In the genomic region with DNA sequence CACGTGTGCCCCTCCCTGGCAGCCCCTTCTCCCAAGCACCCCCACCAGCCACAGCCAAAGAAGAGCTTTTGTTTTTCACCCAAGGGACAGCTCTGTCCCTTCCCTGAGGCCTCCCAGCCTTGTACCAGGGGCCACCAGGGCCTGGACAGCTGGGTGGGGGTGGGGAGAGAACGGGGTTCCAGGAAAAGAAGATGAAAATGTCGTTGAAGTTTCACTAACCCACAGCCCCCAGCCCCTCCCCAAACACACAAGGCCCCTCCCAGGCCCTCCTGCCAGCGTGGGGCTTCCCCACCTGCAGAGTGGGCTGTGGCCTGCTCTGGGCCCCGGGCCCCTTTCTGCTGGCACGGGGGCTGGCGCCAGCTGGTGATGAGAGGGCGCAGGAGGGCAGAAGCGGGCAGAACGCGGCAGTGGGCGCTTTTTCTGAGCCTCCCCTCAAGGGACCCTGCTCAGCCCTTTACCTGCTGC, we compare ENCODE assay signal across 15 cellular contexts. TPM values are rescaled to one million over a fixed set of nuclear protein-coding genes. Genes with fewer than 3 reads are reported as not detected.
DNase-seq lines count a peak whose midpoint lies in the region; ATAC-seq, FAIRE-seq and TF ChIP-seq lines count a peak whose summit lies in the region.
"Had no signal": no experiment of that assay in that cellular context is flagged by ENCODE, and none has a peak within 500 bp of the region (broad histone marks: within the 10 kb centered on the region; RNA-seq: fewer than 3 reads in every experiment).

No MANE protein-coding gene starts in this region.

- H4K5ac ChIP-seq in H9 (ENCODE audit: insufficient read length, low read depth, low read length), result no peak overlapping the region
- no peak overlapping the region for H4K5ac ChIP-seq in H1 (ENCODE audit: insufficient read length, low read depth, low read length)

- no peak overlapping the region for H3T11ph ChIP-seq in H9 (ENCODE audit: low read length)

- no peak for TF ChIP-seq CTCF in CD4-positive, alpha-beta T cell (IDR thresholded peaks at IDR 0.05)
- TF ChIP-seq CTCF in H9 (conservative IDR thresholded peaks at IDR 0.05) (no peak), H1 (IDR thresholded peaks at IDR 0.05; ENCODE audit: control extremely low read depth in 1 of 3, insufficient read depth in 1 of 3, low read depth in 1 of 3, low read length in 3 of 3) (no peak), nephron (IDR thresholded peaks at IDR 0.05; ENCODE audit: unreplicated experiment in 3 of 3) (no peak), uterus (IDR thresholded peaks at IDR 0.05) (no peak)

- no peaks in the 10 kb centered on the region for H3K9me3 ChIP-seq in CD4-positive, alpha-beta T cell (ENCODE audit: control insufficient read depth, low read length)
- H3K9me3 ChIP-seq in H9 (ENCODE audit: control insufficient read depth, low read depth, low read length) (no peaks in the 10 kb centered on the region), H1 (ENCODE audit: insufficient read depth in 2 of 2, low read depth in 1 of 2, low read length in 1 of 2) (peaks cover 0 to 3% of the 10 kb centered on the region in 2 experiments; a peak in 1 of 4 replicates), uterus (no peaks in the 10 kb centered on the region)

- H3K4me1 ChIP-seq in H9 (ENCODE audit: insufficient read depth, low read length), result peaks cover 7% of the 10 kb centered on the region; the same call in 1 of the 2 replicates
- H3K4me1 ChIP-seq in H1 (replicated peaks in 1 of 4; ENCODE audit: control insufficient read depth in 3 of 4, insufficient read depth in 4 of 4, low read length in 3 of 4), result peaks cover 0 to 35% (median 25%) of the 10 kb centered on the region in 4 experiments; a peak in 6 of 7 replicates
- H3K4me1 ChIP-seq in uterus, result peaks cover 9 to 13% of the 10 kb centered on the region in 2 donors

- H3K27me3 ChIP-seq in CD4-positive, alpha-beta T cell (ENCODE audit: control insufficient read depth, insufficient read depth, low read length), result peaks cover 32% of the 10 kb centered on the region
- H3K27me3 ChIP-seq in H9 (ENCODE audit: insufficient read depth, low read length) (no peaks in the 10 kb centered on the region), H1 (replicated peaks in 1 of 4; ENCODE audit: control insufficient read depth in 3 of 4, extremely low read depth in 1 of 4, insufficient read depth in 3 of 4, low read length in 3 of 4) (no peaks in the 10 kb centered on the region), uterus (no peaks in the 10 kb centered on the region)

- H3K18ac ChIP-seq in H9 (ENCODE audit: insufficient read length, low read depth, low read length), result no peak overlapping the region
- peak overlapping the region; percentile 83 for H3K18ac ChIP-seq in H1 (ENCODE audit: extremely low read depth, low read length)

- TF ChIP-seq RAD21 in H1 (IDR thresholded peaks at IDR 0.05 in 1 of 2, conservative IDR thresholded peaks at IDR 0.05 in 1 of 2; ENCODE audit: low read depth in 2 of 2, low read length in 2 of 2), result no peak

- peak; percentile 24 for ATAC-seq in CD4-positive, alpha-beta T cell (ENCODE audit: poor library complexity)
- ATAC-seq in GM21529 (IDR thresholded peaks at IDR 0.05; ENCODE audit: unreplicated experiment), result no peak
- ATAC-seq: left cardiac atrium had no signal

- H4K91ac ChIP-seq in H9 (ENCODE audit: insufficient read length, low read depth, low read length) (no peak overlapping the region), H1 (replicated peaks; ENCODE audit: insufficient read length, low read length) (peak overlapping the region; percentile 97)

- no peaks in the 10 kb centered on the region for H3K4me1 Mint-ChIP-seq in CD4-positive, alpha-beta T cell (ENCODE audit: low read depth)
- H3K4me1 Mint-ChIP-seq in H9, result peaks cover 32 to 51% of the 10 kb centered on the region in 2 experiments
- H3K4me1 Mint-ChIP-seq in nephron, result peaks cover 22% of the 10 kb centered on the region
- H3K4me1 Mint-ChIP-seq: CD14-positive monocyte had no signal

- no peaks in the 10 kb centered on the region for H3K9me3 Mint-ChIP-seq in CD4-positive, alpha-beta T cell
- peaks cover 3 to 4% of the 10 kb centered on the region in 2 experiments; a peak in 4 of 5 replicates for H3K9me3 Mint-ChIP-seq in H9
- no peaks in the 10 kb centered on the region for H3K9me3 Mint-ChIP-seq in nephron
- H3K9me3 Mint-ChIP-seq: activated CD4-positive, alpha-beta memory T cell treated with anti-CD3 and anti-CD28 coated beads for 36 hours had no signal

- H4K8ac ChIP-seq in H9 (replicated peaks; ENCODE audit: insufficient read length, low read depth, low read length) (no peak overlapping the region), H1 (ENCODE audit: extremely low read depth, insufficient read depth, low read length) (no peak overlapping the region)

- no peak for DNase-seq in CD4-positive, alpha-beta T cell
- peak; percentile 49 for DNase-seq in H9
- no peak for DNase-seq in H1 (ENCODE audit: low read depth in 1 of 2, low spot score in 2 of 2)
- DNase-seq in uterus, result no peak
- no peak for DNase-seq in KG1 (lab: John Stamatoyannopoulos, UW)
- no peak for DNase-seq in SIG-M5 treated with dmso at 0.1 percent for 504 hours (lab: John Stamatoyannopoulos, UW; ENCODE audit: unreplicated experiment)
- DNase-seq: activated CD4-positive, alpha-beta memory T cell treated with anti-CD3 and anti-CD28 coated beads for 36 hours; activated naive CD4-positive, alpha-beta T cell treated with anti-CD3 and anti-CD28 coated beads, Interleukin-2, amount 50 U/mL, for 16 hours; cortex of kidney; HCEC 1CT; NCI-H774 had no signal

- no peak overlapping the region for H3K4me3 Mint-ChIP-seq in CD4-positive, alpha-beta T cell
- peak overlapping the region in 1 of 2 experiments; percentile 66; a peak in 2 of 5 replicates for H3K4me3 Mint-ChIP-seq in H9
- peak overlapping the region; percentile 55 to 68 (median 56) for H3K4me3 Mint-ChIP-seq in nephron
- H3K4me3 Mint-ChIP-seq: activated CD4-positive, alpha-beta memory T cell treated with anti-CD3 and anti-CD28 coated beads for 36 hours had no signal

- H2AFZ ChIP-seq in H9 (ENCODE audit: low read length), result no peak overlapping the region
- H2AFZ ChIP-seq in H1 (ENCODE audit: low read length), result no peak overlapping the region

- FAIRE-seq in H1 (lab: Jason Lieb, UNC), result no peak

- no peak overlapping the region for H3K4ac ChIP-seq in H9 (ENCODE audit: low read depth, low read length)
- H3K4ac ChIP-seq in H1 (replicated peaks; ENCODE audit: insufficient read length, low read depth, low read length), result peak overlapping the region; percentile 65

- H3K36me3 Mint-ChIP-seq in CD4-positive, alpha-beta T cell (ENCODE audit: low read depth), result no peaks in the 10 kb centered on the region
- H3K36me3 Mint-ChIP-seq in H9 (ENCODE audit: insufficient read depth in 1 of 3, low read depth in 3 of 3), result peaks cover 3 to 5% (median 4%) of the 10 kb centered on the region in 3 experiments; a peak in 6 of 7 replicates
- H3K36me3 Mint-ChIP-seq in nephron (ENCODE audit: low read depth), result no peaks in the 10 kb centered on the region
- H3K36me3 Mint-ChIP-seq: activated CD4-positive, alpha-beta memory T cell treated with anti-CD3 and anti-CD28 coated beads for 36 hours; CD14-positive monocyte had no signal

- peak overlapping the region; percentile 2 to 38 (median 12); a peak in 4 of 8 replicates for H3K4me3 ChIP-seq in H1 (ENCODE audit: extremely low read depth in 1 of 4, insufficient read depth in 2 of 4, low read depth in 3 of 4, low read length in 4 of 4)
- no peak overlapping the region for H3K4me3 ChIP-seq in uterus

- H3K27me3 Mint-ChIP-seq in CD4-positive, alpha-beta T cell, result peaks cover 50% of the 10 kb centered on the region
- no peaks in the 10 kb centered on the region for H3K27me3 Mint-ChIP-seq in H9 (ENCODE audit: low read depth)
- no peaks in the 10 kb centered on the region for H3K27me3 Mint-ChIP-seq in nephron (ENCODE audit: low read depth)

- H3K27ac ChIP-seq in CD4-positive, alpha-beta T cell (ENCODE audit: low read depth, low read length), result no peak overlapping the region
- H3K27ac ChIP-seq in H9 (ENCODE audit: insufficient read length, low read depth, low read length), result no peak overlapping the region
- no peak overlapping the region for H3K27ac ChIP-seq in H1 (ENCODE audit: low read depth, low read length)
- H3K27ac ChIP-seq in uterus, result no peak overlapping the region

- H3K14ac ChIP-seq in H9 (ENCODE audit: insufficient read depth, low read length) (no peak overlapping the region), H1 (ENCODE audit: insufficient read length) (no peak overlapping the region)

- H3K23ac ChIP-seq in H9 (ENCODE audit: insufficient read length, low read depth, low read length) (no peak overlapping the region), H1 (ENCODE audit: insufficient read length) (no peak overlapping the region)

- H3K56ac ChIP-seq in H9 (ENCODE audit: insufficient read length, low read depth, low read length), result no peak overlapping the region
- H3K56ac ChIP-seq in H1 (replicated peaks; ENCODE audit: insufficient read length, low read depth, low read length), result peak overlapping the region; percentile 10

- no peak overlapping the region for H2BK5ac ChIP-seq in H9 (ENCODE audit: insufficient read length, low read length)
- peak overlapping the region; percentile 90; the same call in 1 of the 2 replicates for H2BK5ac ChIP-seq in H1 (ENCODE audit: low read depth, low read length)

- H2BK12ac ChIP-seq in H9 (ENCODE audit: insufficient read length, low read depth, low read length), result no peak overlapping the region
- peak overlapping the region; percentile 94; the same call in 1 of the 2 replicates for H2BK12ac ChIP-seq in H1 (ENCODE audit: low read depth, low read length)

- H2BK20ac ChIP-seq in H9 (ENCODE audit: low read depth, low read length, poor library complexity, severe bottlenecking), result no peak overlapping the region
- peak overlapping the region; percentile 90; the same call in 1 of the 2 replicates for H2BK20ac ChIP-seq in H1 (ENCODE audit: low read length)

- no CpG with 5 or more reads among the region's 12 CpGs for WGBS in H9 (ENCODE audit: extremely low coverage, insufficient read length, low lambda C conversion rate)
- WGBS in H1 (ENCODE audit: extremely low coverage in 1 of 2, insufficient coverage in 1 of 2, insufficient read length in 1 of 2, insufficient replicate concordance in 2 of 2, low coverage in 1 of 2, low lambda C conversion rate in 2 of 2, missing lambda C conversion rate in 1 of 2), 2 experiments, result 55% methylated on average over 9 of the region's 12 CpGs; no CpG with 5 or more reads in 1 of the 2 experiments

- CTCF ChIA-PET in CD4-positive, alpha-beta T cell (lab: Charles Lee), result no interaction called here
- CTCF ChIA-PET in H1 (lab: Charles Lee; ENCODE audit: partially characterized antibody), result interaction anchor here (1.3 to 3.4 kb wide), 3 partner anchors 14 to 24 kb away, joined by 3 to 14 read pairs (median 5); no protein-coding TSS in a partner anchor

- H3K36me3 ChIP-seq in H1 (ENCODE audit: control insufficient read depth in 2 of 4, insufficient read depth in 4 of 4, low read length in 3 of 4) (no peaks in the 10 kb centered on the region; a peak in 1 of 8 replicates), uterus (no peaks in the 10 kb centered on the region)

- H2AK5ac ChIP-seq in H9 (ENCODE audit: insufficient read length, low read length) (no peak overlapping the region), H1 (ENCODE audit: low read depth, low read length) (no peak overlapping the region)

- H3K4me2 ChIP-seq in H9 (ENCODE audit: insufficient read depth, insufficient read length, low read length) (no peak overlapping the region), H1 (ENCODE audit: insufficient read depth in 1 of 2, low read depth in 2 of 2, low read length in 2 of 2) (peak overlapping the region; percentile 49 to 56; a peak in 3 of 4 replicates)

- no peak overlapping the region for H2BK120ac ChIP-seq in H9 (ENCODE audit: low read depth, low read length, poor library complexity, severe bottlenecking)
- H2BK120ac ChIP-seq in H1 (replicated peaks; ENCODE audit: low read depth, low read length), result no peak overlapping the region

- TF ChIP-seq POLR2A in H1 (IDR thresholded peaks at IDR 0.05; ENCODE audit: control extremely low read depth in 1 of 2, low read depth in 2 of 2, low read length in 2 of 2) (no peak), uterus (IDR thresholded peaks at IDR 0.05) (no peak)

- H3K9ac ChIP-seq in H9 (ENCODE audit: extremely low read depth, insufficient read length, low read length), result no peak overlapping the region
- no peak overlapping the region for H3K9ac ChIP-seq in H1 (replicated peaks in 1 of 4; ENCODE audit: extremely low read depth in 1 of 4, low read depth in 3 of 4, low read length in 3 of 4)

- H3K23me2 ChIP-seq in H9 (ENCODE audit: insufficient read length, low read depth, low read length, poor library complexity, severe bottlenecking) (peaks cover 3% of the 10 kb centered on the region), H1 (ENCODE audit: low read depth, low read length) (peaks cover 6% of the 10 kb centered on the region; the same call in 1 of the 2 replicates)

- POLR2A ChIA-PET in CD4-positive, alpha-beta T cell (lab: Charles Lee), result no interaction called here
- POLR2A ChIA-PET in H1 (lab: Charles Lee; ENCODE audit: partially characterized antibody), result interaction anchor here (0.7 to 22.9 kb wide), 7 partner anchors 11 to 51 kb away, joined by 3 to 515 read pairs (median 8); a partner anchor contains a TSS

- H2BK15ac ChIP-seq in H9 (ENCODE audit: low read depth, low read length) (no peak overlapping the region), H1 (ENCODE audit: low read length) (peak overlapping the region; percentile 81; the same call in 1 of the 2 replicates)

- TF ChIP-seq EP300 in H1 (IDR thresholded peaks at IDR 0.05; ENCODE audit: borderline replicate concordance in 1 of 2, low read depth in 2 of 2, low read length in 2 of 2), result no peak

- H4K20me1 ChIP-seq in H9 (ENCODE audit: control insufficient read depth, insufficient read depth, insufficient read length), result no peaks in the 10 kb centered on the region
- no peaks in the 10 kb centered on the region for H4K20me1 ChIP-seq in H1 (replicated peaks in 1 of 2; ENCODE audit: control insufficient read depth in 1 of 2, insufficient read depth in 2 of 2, low read length in 2 of 2)

- no peaks in the 10 kb centered on the region for H3K79me2 ChIP-seq in H9 (ENCODE audit: insufficient read depth, low read length)
- no peaks in the 10 kb centered on the region for H3K79me2 ChIP-seq in H1 (ENCODE audit: control insufficient read depth in 1 of 2, insufficient read depth in 2 of 2, low read length in 2 of 2)

- H3K79me1 ChIP-seq in H9 (ENCODE audit: insufficient read depth, low read depth, low read length, poor library complexity, severe bottlenecking) (no peaks in the 10 kb centered on the region), H1 (ENCODE audit: low read depth, low read length) (no peaks in the 10 kb centered on the region)

- intact Hi-C loops in CD4-positive, alpha-beta T cell (cut with DNase I, micrococcal nuclease), result no loop called here
- intact Hi-C loops in uterus (cut with DNase I; ENCODE audit: low total_unique reads), result no loop called here

- no peak overlapping the region for H3K27ac Mint-ChIP-seq in CD4-positive, alpha-beta T cell
- H3K27ac Mint-ChIP-seq in H9, result 0 out of 7 replicates have a peak overlapping the region, but pooled peaks of 1 of the 3 experiments have one; percentile 29
- H3K27ac Mint-ChIP-seq in nephron, result no peak overlapping the region
- H3K27ac Mint-ChIP-seq: activated CD4-positive, alpha-beta memory T cell treated with anti-CD3 and anti-CD28 coated beads for 36 hours; CD14-positive monocyte had no signal

RNA-seq across cellular contexts. Expression of a gene that starts 5.5 kb away (rescaled TPM):
- total RNA-seq in CD4-positive, alpha-beta T cell, result not detected
- total RNA-seq in H9 (2021), result 3.1 and 3.2 TPM in 2 replicates
- total RNA-seq in H1 (2021; fragmentation: NEBNext Ultra II Directional; extraction: Animal tissue kit (Norgen Biotek cat#: 25700)), result 1.8 and 2.2 TPM in 2 replicates
- 1.7 and 2.0 TPM in 2 replicates for polyA plus RNA-seq in H1 (2011; rRNA removed)
- 3.2 TPM for polyA plus RNA-seq in H1 (2011; cell fraction: cytosol; rRNA removed)
- polyA plus RNA-seq in H1 (2011; cell fraction: nucleus; rRNA removed), result 6.6 TPM
- polyA plus RNA-seq in H1 (2012, experiment 1 of 2), result 2.6 to 3.5 TPM (median 3.3 TPM) in 4 replicates
- polyA plus RNA-seq in H1 (2012, experiment 2 of 2), result 3.2 TPM
- 1.2 TPM for polyA plus RNA-seq in H1 (2013, experiment 1 of 2)
- polyA plus RNA-seq in H1 (2013, experiment 2 of 2), result 1.3 TPM
- 0.73 and 0.80 TPM in 2 replicates for polyA minus RNA-seq in H1 (2011; rRNA and poly(A)+ RNA removed)
- 1.7 TPM for polyA minus RNA-seq in H1 (2011; cell fraction: cytosol; rRNA and poly(A)+ RNA removed)
- 2.2 TPM for polyA minus RNA-seq in H1 (2011; cell fraction: nucleus; rRNA and poly(A)+ RNA removed)
- total RNA-seq in uterus, result 10 to 100 TPM in 2 of 4 donors, 1 to 10 TPM in 2; 1.3 to 20.0 (median 6.7) TPM
- total RNA-seq: activated CD4-positive, alpha-beta memory T cell treated with anti-CD3 and anti-CD28 coated beads for 36 hours had no signal
- polyA plus RNA-seq: CD14-positive monocyte had no signal

RNA-seq across cellular contexts. Expression of a gene that starts 9.0 kb away (rescaled TPM):
- total RNA-seq in CD4-positive, alpha-beta T cell, result not detected
- total RNA-seq in H9 (2021), result 55.6 and 57.1 TPM in 2 replicates
- 36.6 and 42.0 TPM in 2 replicates for total RNA-seq in H1 (2021; fragmentation: NEBNext Ultra II Directional; extraction: Animal tissue kit (Norgen Biotek cat#: 25700))
- polyA plus RNA-seq in H1 (2011; rRNA removed), result 16.0 and 19.5 TPM in 2 replicates
- polyA plus RNA-seq in H1 (2011; cell fraction: cytosol; rRNA removed), result 15.8 TPM
- 26.0 TPM for polyA plus RNA-seq in H1 (2011; cell fraction: nucleus; rRNA removed)
- polyA plus RNA-seq in H1 (2012, experiment 1 of 2), result 15.3 to 20.4 TPM (median 19.1 TPM) in 4 replicates
- polyA plus RNA-seq in H1 (2012, experiment 2 of 2), result 11.3 TPM
- polyA plus RNA-seq in H1 (2013, experiment 1 of 2), result 32.5 TPM
- 30.8 TPM for polyA plus RNA-seq in H1 (2013, experiment 2 of 2)
- polyA minus RNA-seq in H1 (2011; rRNA and poly(A)+ RNA removed), result 3.7 and 6.6 TPM in 2 replicates
- polyA minus RNA-seq in H1 (2011; cell fraction: cytosol; rRNA and poly(A)+ RNA removed), result 13.1 TPM
- polyA minus RNA-seq in H1 (2011; cell fraction: nucleus; rRNA and poly(A)+ RNA removed), result 13.6 TPM
- 10 to 100 TPM; 15.6 to 67.1 (median 47.1) TPM for total RNA-seq in uterus
- polyA plus RNA-seq: CD14-positive monocyte had no signal

RNA-seq across cellular contexts. Expression of a gene that starts 19.4 kb away (rescaled TPM):
- 100 to 1,000 TPM in 1 of 2 experiments, 10 to 100 TPM in 1; 99.9 to 103 TPM for total RNA-seq in CD4-positive, alpha-beta T cell
- total RNA-seq in H9 (2021) (156 and 162 TPM in 2 replicates), uterus (100 to 1,000 TPM in 1 of 4 donors, 10 to 100 TPM in 3; 34.3 to 114 (median 65.1) TPM)
- 126 and 130 TPM in 2 replicates for total RNA-seq in H1 (2021; fragmentation: NEBNext Ultra II Directional; extraction: Animal tissue kit (Norgen Biotek cat#: 25700))
- 138 and 151 TPM in 2 replicates for polyA plus RNA-seq in H1 (2011; rRNA removed)
- 155 TPM for polyA plus RNA-seq in H1 (2011; cell fraction: cytosol; rRNA removed)
- 119 TPM for polyA plus RNA-seq in H1 (2011; cell fraction: nucleus; rRNA removed)
- polyA plus RNA-seq in H1 (2012, experiment 1 of 2), result 199 to 245 TPM (median 224 TPM) in 4 replicates
- 282 TPM for polyA plus RNA-seq in H1 (2012, experiment 2 of 2)
- 197 TPM for polyA plus RNA-seq in H1 (2013, experiment 1 of 2)
- 188 TPM for polyA plus RNA-seq in H1 (2013, experiment 2 of 2)
- polyA minus RNA-seq in H1 (2011; rRNA and poly(A)+ RNA removed), result 67.9 and 70.9 TPM in 2 replicates
- polyA minus RNA-seq in H1 (2011; cell fraction: cytosol; rRNA and poly(A)+ RNA removed), result 82.3 TPM
- 51.4 TPM for polyA minus RNA-seq in H1 (2011; cell fraction: nucleus; rRNA and poly(A)+ RNA removed)

RNA-seq across cellular contexts. Expression of a gene that starts 23.0 kb away (rescaled TPM):
- total RNA-seq in CD4-positive, alpha-beta T cell, result under 1 TPM; 0.28 to 0.74 TPM
- 7.5 and 7.7 TPM in 2 replicates for total RNA-seq in H9 (2021)
- total RNA-seq in H1 (2021; fragmentation: NEBNext Ultra II Directional; extraction: Animal tissue kit (Norgen Biotek cat#: 25700)), result 1.3 and 2.0 TPM in 2 replicates
- polyA plus RNA-seq in H1 (2011; rRNA removed), result 2.7 and 2.8 TPM in 2 replicates
- polyA plus RNA-seq in H1 (2011; cell fraction: cytosol; rRNA removed), result 2.3 TPM
- polyA plus RNA-seq in H1 (2011; cell fraction: nucleus; rRNA removed), result 10.7 TPM
- 3.1 to 5.1 TPM (median 3.8 TPM) in 4 replicates for polyA plus RNA-seq in H1 (2012, experiment 1 of 2)
- 1.9 TPM for polyA plus RNA-seq in H1 (2012, experiment 2 of 2)
- polyA plus RNA-seq in H1 (2013, experiment 1 of 2), result 1.1 TPM
- polyA plus RNA-seq in H1 (2013, experiment 2 of 2), result 0.74 TPM
- polyA minus RNA-seq in H1 (2011; rRNA and poly(A)+ RNA removed), result 0.57 and 0.88 TPM in 2 replicates
- 0.73 TPM for polyA minus RNA-seq in H1 (2011; cell fraction: cytosol; rRNA and poly(A)+ RNA removed)
- polyA minus RNA-seq in H1 (2011; cell fraction: nucleus; rRNA and poly(A)+ RNA removed), result 3.2 TPM
- 1 to 10 TPM in 2 of 4 donors, under 1 TPM in 1, not detected in 1; 0.77 to 3.8 (median 1.7) TPM for total RNA-seq in uterus
- polyA plus RNA-seq: CD14-positive monocyte had no signal

RNA-seq across cellular contexts. Expression of a gene that starts 27.4 kb away (rescaled TPM):
- total RNA-seq in CD4-positive, alpha-beta T cell, result 100 to 1,000 TPM; 274 to 281 TPM
- total RNA-seq in H9 (2021) (160 and 173 TPM in 2 replicates), uterus (100 to 1,000 TPM; 207 to 351 (median 281) TPM)
- total RNA-seq in H1 (2021; fragmentation: NEBNext Ultra II Directional; extraction: Animal tissue kit (Norgen Biotek cat#: 25700)), result 120 TPM in 2 replicates
- polyA plus RNA-seq in H1 (2011; rRNA removed), result 79.8 and 121 TPM in 2 replicates
- polyA plus RNA-seq in H1 (2011; cell fraction: cytosol; rRNA removed), result 153 TPM
- polyA plus RNA-seq in H1 (2011; cell fraction: nucleus; rRNA removed), result 606 TPM
- 111 to 127 TPM (median 117 TPM) in 4 replicates for polyA plus RNA-seq in H1 (2012, experiment 1 of 2)
- polyA plus RNA-seq in H1 (2012, experiment 2 of 2), result 46.7 TPM
- 109 TPM for polyA plus RNA-seq in H1 (2013, experiment 1 of 2)
- 91.9 TPM for polyA plus RNA-seq in H1 (2013, experiment 2 of 2)
- polyA minus RNA-seq in H1 (2011; rRNA and poly(A)+ RNA removed), result 66.3 and 81.1 TPM in 2 replicates
- polyA minus RNA-seq in H1 (2011; cell fraction: cytosol; rRNA and poly(A)+ RNA removed), result 48.5 TPM
- polyA minus RNA-seq in H1 (2011; cell fraction: nucleus; rRNA and poly(A)+ RNA removed), result 142 TPM

Comparison
In these comparisons a context has a peak if more than half of its experiments do, and no peak if none do; other contexts are left out.
1. H3K4me3 ChIP-seq: peak in H1 (4 of 4); none in uterus (0 of 2).
2. RNA of a gene that starts 9.0 kb away (total RNA-seq): 15.6 to 67.1 TPM in uterus, 55.6 to 57.1 TPM in H9 and 36.6 to 42.0 TPM in H1; not detected in CD4-positive, alpha-beta T cell; every median in the first group is over 10 times any median in the second.